ENCODE assay signal across 26 cellular contexts in the genomic region with DNA sequence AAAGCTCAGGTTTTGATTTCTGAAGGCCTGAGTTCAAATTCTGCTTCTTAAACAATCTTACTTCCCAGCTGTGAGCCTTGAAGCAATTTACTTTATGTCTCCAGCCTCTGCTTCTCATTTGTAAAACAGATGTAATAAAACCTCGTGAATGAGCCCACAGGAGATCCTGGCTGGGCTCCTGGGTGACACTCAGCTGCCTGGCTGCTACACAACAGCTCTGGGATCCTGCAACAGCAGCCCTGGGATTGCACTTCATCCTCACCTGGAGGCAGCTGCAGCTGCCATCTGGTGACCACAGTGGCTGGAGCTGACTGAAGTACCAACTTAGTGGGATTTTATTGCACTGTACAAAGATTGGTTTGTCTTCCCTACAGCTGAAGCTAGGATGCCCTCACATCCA.
DNase-seq lines count a peak whose midpoint lies in the region; ATAC-seq, FAIRE-seq and TF ChIP-seq lines count a peak whose summit lies in the region.
"Had no signal": no experiment of that assay in that cellular context is flagged by ENCODE, and none has a peak within 500 bp of the region (broad histone marks: within the 10 kb centered on the region; RNA-seq: fewer than 3 reads in every experiment).

No MANE protein-coding gene starts in this region.

- H3K27ac ChIP-seq in A549: no peak overlapping the region
- H3K27ac ChIP-seq in WERI-Rb-1: no peak overlapping the region
- H3K27ac ChIP-seq in A673 (ENCODE audit: low read depth, low read length, poor library complexity, severe bottlenecking): no peak overlapping the region
- H3K27ac ChIP-seq: 22Rv1, HL-60, tibial artery had no signal

- DNase-seq in DMS 273 (lab: John Stamatoyannopoulos, UW; ENCODE audit: unreplicated experiment) (peak; percentile 56), DMS 273 treated with DMSO at 0.1 percent for 48 hours (lab: John Stamatoyannopoulos, UW) (no peak), A549 (ENCODE audit: low read depth in 1 of 2, low spot score in 1 of 2) (no peak), NCI-H2171 (lab: John Stamatoyannopoulos, UW) (peak; percentile 48), WERI-Rb-1 (peak; percentile 11), RCC 7860 (ENCODE audit: low spot score) (no peak), RKO (ENCODE audit: low spot score) (no peak), A673 (ENCODE audit: low spot score) (no peak)
- DNase-seq: activated CD4-positive, alpha-beta T cell treated with anti-CD3 and anti-CD28 coated beads, Interleukin-2, amount 50 U/mL, for 1 hour; activated CD8-positive, alpha-beta memory T cell treated with anti-CD3 and anti-CD28 coated beads, Interleukin-2, amount 10 ng/mL, durations not matched to agents 7 days and 5 days; BE2C; Caco-2; effector memory CD4-positive, alpha-beta T cell; foreskin melanocyte; hippocampal formation; immature natural killer cell; mesenchymal stem cell; NCI-H1048; RPMI8226; stimulated activated naive CD8-positive, alpha-beta T cell treated with anti-CD3 and anti-CD28 coated beads, Interleukin-15, amount 100 ng/mL, for 72 hours; tibial artery had no signal

- no TSS peak for BruUV-seq in A673 (replicated peaks; lab: Mats Ljungman, UMichigan)

- H3K4me3 ChIP-seq in A549: no peak overlapping the region
- H3K4me3 ChIP-seq in WERI-Rb-1 (ENCODE audit: low read depth, low read length): no peak overlapping the region
- no peak overlapping the region for H3K4me3 ChIP-seq in A673 (ENCODE audit: low read depth, low read length, poor library complexity, severe bottlenecking)
- H3K4me3 ChIP-seq: tibial artery had no signal

- TF ChIP-seq RAD21 in A549 (conservative IDR thresholded peaks at IDR 0.05 in 1 of 2, IDR thresholded peaks at IDR 0.05 in 1 of 2): no peak

- TF ChIP-seq EP300 in A549 (IDR thresholded peaks at IDR 0.05): no peak

- POLR2A ChIA-PET in A549 (lab: Yijun Ruan, JAX) (no interaction called here), A673 (lab: Charles Lee; ENCODE audit: low non-redundant PET) (no interaction called here)

- H3K4me2 ChIP-seq in A549: no peak overlapping the region

- FAIRE-seq in A549 (lab: Jason Lieb, UNC) (peak; percentile 59), RCC 7860 (lab: Jason Lieb, UNC) (no peak)
- FAIRE-seq: bronchial epithelial cell, colon had no signal

- intact Hi-C loops in A673 (cut with micrococcal nuclease; ENCODE audit: unreplicated experiment): no loop called here

- H3K36me3 ChIP-seq in WERI-Rb-1 (no peaks in the 10 kb centered on the region), A673 (ENCODE audit: insufficient read depth, low read length, poor library complexity, severe bottlenecking) (no peaks in the 10 kb centered on the region)
- H3K36me3 ChIP-seq: BE2C, tibial artery had no signal

- no peaks in the 10 kb centered on the region for H3K9me3 ChIP-seq in A549
- H3K9me3 ChIP-seq in WERI-Rb-1 (ENCODE audit: severe bottlenecking): no peaks in the 10 kb centered on the region
- H3K9me3 ChIP-seq in A673 (ENCODE audit: low read depth, low read length, poor library complexity, severe bottlenecking): no peaks in the 10 kb centered on the region
- H3K9me3 ChIP-seq: BE2C, Caco-2, tibial artery had no signal

- TF ChIP-seq POLR2A in A549 (IDR thresholded peaks at IDR 0.05; ENCODE audit: low read length): no peak

- no peaks in the 10 kb centered on the region for H3K4me1 ChIP-seq in A549
- no peaks in the 10 kb centered on the region for H3K4me1 ChIP-seq in A673 (ENCODE audit: insufficient read depth, low read length, poor library complexity, severe bottlenecking)
- H3K4me1 ChIP-seq: BE2C, Caco-2 had no signal

- no peaks in the 10 kb centered on the region for H3K27me3 ChIP-seq in WERI-Rb-1 (ENCODE audit: insufficient read depth, low read depth, severe bottlenecking)
- H3K27me3 ChIP-seq in A673 (replicated peaks; ENCODE audit: insufficient read depth, low read depth, low read length, poor library complexity): no peaks in the 10 kb centered on the region
- H3K27me3 ChIP-seq: tibial artery had no signal

- TF ChIP-seq CTCF in A549 (IDR thresholded peaks at IDR 0.05): no peak
- no peak for TF ChIP-seq CTCF in WERI-Rb-1 (IDR thresholded peaks at IDR 0.05; ENCODE audit: low read depth, low read length)
- TF ChIP-seq CTCF in A673 (conservative IDR thresholded peaks at IDR 0.05; ENCODE audit: low read depth, low read length): no peak

- CTCF ChIA-PET in A549 (lab: Yijun Ruan, JAX): interaction anchor here (1.4 kb wide), 1 partner anchor 64 kb away, joined by 4 read pairs; no protein-coding TSS in a partner anchor
- CTCF ChIA-PET in A673 (lab: Charles Lee): no interaction called here

- no peak for ATAC-seq in A549
- ATAC-seq: activated CD8-positive, alpha-beta memory T cell treated with anti-CD3 and anti-CD28 coated beads, Interleukin-2, amount 10 ng/mL, durations not matched to agents 7 days and 5 days; left lobe of liver; stimulated activated naive CD8-positive, alpha-beta T cell treated with anti-CD3 and anti-CD28 coated beads, Interleukin-15, amount 100 ng/mL, for 72 hours had no signal

- WGBS in A549 (ENCODE audit: missing lambda C conversion rate): 5% methylated on average over 1 of the region's 1 CpG

TF ChIP-seq in A549, 52 proteins besides CTCF, POLR2A, EP300 and RAD21:
- TF ChIP-seq HOXB13 (CRISPR knock-in tag; IDR thresholded peaks at IDR 0.05; ENCODE audit: low read depth) (no peak), RARB (CRISPR knock-in tag; IDR thresholded peaks at IDR 0.05) (no peak), RFX5 (IDR thresholded peaks at IDR 0.05) (no peak), MYC (IDR thresholded peaks at IDR 0.05; ENCODE audit: borderline replicate concordance, low read length) (no peak)

Comparison
In these comparisons a context has a peak if more than half of its experiments do, and no peak if none do; other contexts are left out.
1. DNase-seq: peak in DMS 273 (single experiment), NCI-H2171 (single experiment) and WERI-Rb-1 (single experiment); none in DMS 273 treated with DMSO at 0.1 percent for 48 hours (single experiment), A549 (0 of 2), RCC 7860 (single experiment), RKO (single experiment) and A673 (single experiment).